Comparison of ENCODE assay signal across 27 cellular contexts in the genomic region with DNA sequence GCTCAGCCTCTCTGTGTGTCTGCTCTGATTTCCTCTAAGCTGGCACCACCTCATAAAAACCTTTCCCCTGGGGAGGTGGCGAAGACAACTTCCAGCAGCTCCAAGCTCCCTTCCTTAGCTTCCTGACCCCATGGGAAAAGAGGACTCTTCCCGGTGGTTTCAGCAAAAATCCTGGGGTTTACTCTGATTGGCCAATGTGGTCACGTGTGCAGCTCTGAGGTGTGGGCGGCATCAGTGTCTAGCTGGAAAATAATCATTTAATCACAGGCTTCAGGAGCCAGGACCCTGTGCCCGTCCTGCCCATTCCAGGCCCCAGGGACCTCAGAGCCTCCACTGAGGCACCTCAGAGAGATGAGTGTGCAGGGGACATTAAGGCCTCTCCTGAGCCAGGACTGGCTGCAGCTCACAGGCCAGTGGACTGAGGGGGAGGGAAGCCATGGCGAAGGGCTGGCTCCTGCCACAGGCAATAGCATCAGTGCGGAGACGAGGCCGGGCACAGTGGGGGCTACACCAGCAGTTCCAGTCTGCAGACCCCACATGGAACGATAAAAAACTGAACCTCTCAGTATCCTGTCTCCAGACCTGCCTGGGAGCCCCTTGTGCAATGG.
DNase-seq lines count a peak whose midpoint lies in the region; ATAC-seq, FAIRE-seq and TF ChIP-seq lines count a peak whose summit lies in the region.
"Had no signal": no experiment of that assay in that cellular context is flagged by ENCODE, and none has a peak within 500 bp of the region (broad histone marks: within the 10 kb centered on the region; RNA-seq: fewer than 3 reads in every experiment).

No MANE protein-coding gene starts in this region.

- no peak for TF ChIP-seq EP300 in HepG2 (IDR thresholded peaks at IDR 0.05; ENCODE audit: low read depth in 2 of 2, low read length in 2 of 2)
- no peak for TF ChIP-seq EP300 in HepG2 (CRISPR knock-in tag; IDR thresholded peaks at IDR 0.05; ENCODE audit: borderline replicate concordance)
- no peak for TF ChIP-seq EP300 in stomach (IDR thresholded peaks at IDR 0.05)

- TF ChIP-seq RAD21 in HCT116 (IDR thresholded peaks at IDR 0.05; ENCODE audit: low read depth) = no peak
- TF ChIP-seq RAD21 in HepG2 (CRISPR knock-in tag; IDR thresholded peaks at IDR 0.05) = no peak

- H3K27ac Mint-ChIP-seq in activated naive CD4-positive, alpha-beta T cell treated with anti-CD3 and anti-CD28 coated beads for 36 hours = no peak overlapping the region
- H3K27ac Mint-ChIP-seq: HFFc6; stimulated activated memory B cell treated with anti-CD40 and anti-IgM and Interleukin-4, amounts not matched to agents 10 μg/mL and 1 μg/mL and 100 μg/mL, for 72 hours had no signal

- H3K4me1 ChIP-seq in HCT116 (ENCODE audit: control insufficient read depth in 1 of 2, insufficient read depth in 2 of 2, low read length in 2 of 2) (no peaks in the 10 kb centered on the region), HepG2 (ENCODE audit: insufficient read depth, low read length) (no peaks in the 10 kb centered on the region), stomach (no peaks in the 10 kb centered on the region)
- H3K4me1 ChIP-seq: SJCRH30 had no signal

- H3K79me2 ChIP-seq in HCT116 (ENCODE audit: insufficient read depth, low read length) (no peaks in the 10 kb centered on the region), HepG2 (ENCODE audit: insufficient read depth, low read length) (no peaks in the 10 kb centered on the region)

- peaks cover 13% of the 10 kb centered on the region for H3K4me1 Mint-ChIP-seq in activated naive CD4-positive, alpha-beta T cell treated with anti-CD3 and anti-CD28 coated beads for 36 hours (ENCODE audit: low read depth)
- H3K4me1 Mint-ChIP-seq: stimulated activated memory B cell treated with anti-CD40 and anti-IgM and Interleukin-4, amounts not matched to agents 10 μg/mL and 1 μg/mL and 100 μg/mL, for 72 hours had no signal

- no peak overlapping the region for H3K9ac ChIP-seq in HCT116 (ENCODE audit: low read length)
- no peak overlapping the region for H3K9ac ChIP-seq in HepG2 (ENCODE audit: insufficient read depth, low read depth, low read length)

- intact Hi-C loops in activated naive CD4-positive, alpha-beta T cell treated with anti-CD3 and anti-CD28 coated beads for 36 hours (cut with micrococcal nuclease) = no loop called here
- intact Hi-C loops in HCT116 (cut with micrococcal nuclease) (no loop called here), HepG2 (cut with micrococcal nuclease; ENCODE audit: unreplicated experiment) (no loop called here), stomach (cut with DNase I; ENCODE audit: low total_unique reads) (no loop called here)

- WGBS in HepG2 (ENCODE audit: low lambda C conversion rate) = 33% methylated on average over 7 of the region's 10 CpGs
- 80 to 93% (median 87%) methylated on average over 8 to 10 of the region's 10 CpGs for WGBS in stomach, 5 donors

- no peaks in the 10 kb centered on the region for H3K9me3 Mint-ChIP-seq in activated naive CD4-positive, alpha-beta T cell treated with anti-CD3 and anti-CD28 coated beads for 36 hours
- H3K9me3 Mint-ChIP-seq: HFFc6; stimulated activated memory B cell treated with anti-CD40 and anti-IgM and Interleukin-4, amounts not matched to agents 10 μg/mL and 1 μg/mL and 100 μg/mL, for 72 hours had no signal

- H3K27me3 ChIP-seq in HCT116 (ENCODE audit: insufficient read depth, low read length) (no peaks in the 10 kb centered on the region), HepG2 (ENCODE audit: control insufficient read depth in 1 of 2, insufficient read depth in 2 of 2, low read length in 2 of 2) (peaks cover 0 to 31% of the 10 kb centered on the region in 2 experiments; a peak in 4 of 5 replicates), stomach (no peaks in the 10 kb centered on the region)
- H3K27me3 ChIP-seq: dorsolateral prefrontal cortex, testis had no signal

- TF ChIP-seq POLR2A in HCT116 (IDR thresholded peaks at IDR 0.05; ENCODE audit: borderline replicate concordance, extremely low read depth, insufficient read depth, insufficient read length) = no peak
- no peak for TF ChIP-seq POLR2A in HepG2 (IDR thresholded peaks at IDR 0.05; ENCODE audit: insufficient read depth in 1 of 2, low read depth in 2 of 2, low read length in 2 of 2)
- no peak for TF ChIP-seq POLR2A in stomach (IDR thresholded peaks at IDR 0.05)

- H4K20me1 ChIP-seq in HCT116 (ENCODE audit: insufficient read depth) = no peaks in the 10 kb centered on the region
- H4K20me1 ChIP-seq in HepG2 (ENCODE audit: insufficient read depth, low read length) = no peaks in the 10 kb centered on the region

- H3K9me3 ChIP-seq in HCT116 (ENCODE audit: control insufficient read depth in 1 of 2, insufficient read depth in 1 of 2, low read depth in 1 of 2, low read length in 2 of 2) (no peaks in the 10 kb centered on the region), HepG2 (ENCODE audit: low read length) (no peaks in the 10 kb centered on the region), stomach (no peaks in the 10 kb centered on the region)
- H3K9me3 ChIP-seq: neutrophil, SJCRH30, testis had no signal

- H2AFZ ChIP-seq in HCT116 (ENCODE audit: low read depth, low read length, poor library complexity, severe bottlenecking) (no peak overlapping the region), HepG2 (ENCODE audit: low read length) (no peak overlapping the region)
- H2AFZ ChIP-seq: PC-9 had no signal

- no peak overlapping the region for H3K4me2 ChIP-seq in HCT116 (ENCODE audit: low read length)
- H3K4me2 ChIP-seq in HepG2 (ENCODE audit: low read depth, low read length) = no peak overlapping the region
- H3K4me2 ChIP-seq: PC-9 had no signal

- in situ Hi-C loops in HepG2 (cut with HindIII; ENCODE audit: extremely low pct_ligation_motif_present, low pct_unique_long_range_greater_than_20kb) = no loop called here

- H3K27ac ChIP-seq in HCT116 (ENCODE audit: low read depth, low read length) = no peak overlapping the region
- H3K27ac ChIP-seq in HepG2 (ENCODE audit: extremely low read length, insufficient read depth, low read length) = no peak overlapping the region
- no peak overlapping the region for H3K27ac ChIP-seq in stomach
- H3K27ac ChIP-seq: dorsolateral prefrontal cortex, neutrophil, PC-9, SJCRH30, testis had no signal

- CTCF ChIA-PET in activated naive CD4-positive, alpha-beta T cell treated with anti-CD3 and anti-CD28 coated beads for 36 hours (lab: Charles Lee) = no interaction called here
- CTCF ChIA-PET in HCT116 (lab: Charles Lee) (no interaction called here), HepG2 (lab: Yijun Ruan, JAX; ENCODE audit: low intra/inter-chr PET ratio, low total read pairs) (no interaction called here)

- no peaks in the 10 kb centered on the region for H3K36me3 Mint-ChIP-seq in activated naive CD4-positive, alpha-beta T cell treated with anti-CD3 and anti-CD28 coated beads for 36 hours (ENCODE audit: low read depth)
- H3K36me3 Mint-ChIP-seq: stimulated activated memory B cell treated with anti-CD40 and anti-IgM and Interleukin-4, amounts not matched to agents 10 μg/mL and 1 μg/mL and 100 μg/mL, for 72 hours had no signal

- RAD21 ChIA-PET in HCT116 (lab: Charles Lee; ENCODE audit: low non-redundant PET in 1 of 2, low total read pairs in 2 of 2, uncharacterized antibody in 2 of 2, unreplicated experiment in 2 of 2) = no interaction called here

- TF ChIP-seq CTCF in HCT116 (IDR thresholded peaks at IDR 0.05 in 2 of 3, conservative IDR thresholded peaks at IDR 0.05 in 1 of 3; ENCODE audit: borderline replicate concordance in 1 of 3, insufficient read depth in 1 of 3, low read depth in 2 of 3, low read length in 2 of 3) (no peak), HepG2 (CRISPR knock-in tag; IDR thresholded peaks at IDR 0.05) (no peak), stomach (IDR thresholded peaks at IDR 0.05) (no peak)

- FAIRE-seq in HepG2 (lab: Jason Lieb, UNC) = no peak
- FAIRE-seq: GM19239 had no signal

- H3K4me3 Mint-ChIP-seq in activated naive CD4-positive, alpha-beta T cell treated with anti-CD3 and anti-CD28 coated beads for 36 hours = no peak overlapping the region
- H3K4me3 Mint-ChIP-seq: HFFc6; stimulated activated memory B cell treated with anti-CD40 and anti-IgM and Interleukin-4, amounts not matched to agents 10 μg/mL and 1 μg/mL and 100 μg/mL, for 72 hours had no signal

- ATAC-seq in HCT116 (0 out of 2 replicates have a peak, but pooled peaks have one; percentile 34), HepG2 (no peak), HG03159 (IDR thresholded peaks at IDR 0.05; ENCODE audit: unreplicated experiment) (no peak)
- ATAC-seq: stimulated activated memory B cell treated with anti-CD40 and anti-IgM and Interleukin-4, amounts not matched to agents 10 μg/mL and 1 μg/mL and 100 μg/mL, for 72 hours had no signal

- H3K27me3 Mint-ChIP-seq in activated naive CD4-positive, alpha-beta T cell treated with anti-CD3 and anti-CD28 coated beads for 36 hours (ENCODE audit: low read depth) = peaks cover 31% of the 10 kb centered on the region

- POLR2A ChIA-PET in HCT116 (lab: Charles Lee) (no interaction called here), HepG2 (lab: Yijun Ruan, JAX) (no interaction called here)

- H3K4me3 ChIP-seq in HCT116 (replicated peaks in 1 of 2; ENCODE audit: low read depth in 1 of 2, low read length in 2 of 2) (no peak overlapping the region), HepG2 (replicated peaks in 1 of 3; ENCODE audit: insufficient read depth in 1 of 3, low read depth in 2 of 3, low read length in 3 of 3) (no peak overlapping the region), stomach (no peak overlapping the region)
- H3K4me3 ChIP-seq: dorsolateral prefrontal cortex, PC-9, SJCRH30, smooth muscle cell, testis had no signal

- peak; percentile 0 for DNase-seq in activated naive CD4-positive, alpha-beta T cell treated with anti-CD3 and anti-CD28 coated beads for 36 hours
- DNase-seq in activated naive CD4-positive, alpha-beta T cell treated with Interleukin-2 at 50 U/mL for 16 hours = no peak
- DNase-seq in HCT116 (ENCODE audit: low read depth, low spot score) (no peak), HepG2 (ENCODE audit: low spot score) (no peak), stomach (peak; percentile 17), nucleus accumbens (lab: John Stamatoyannopoulos, UW) (no peak), SHP77 (lab: John Stamatoyannopoulos, UW) (no peak)
- DNase-seq: activated CD4-positive, alpha-beta T cell treated with anti-CD3 and anti-CD28 coated beads for 4 hours; activated effector memory CD4-positive, alpha-beta T cell treated with Interleukin-2 at 50 U/mL for 16 hours; C1 segment of cervical spinal cord; Calu3; cerebellar nuclear complex; glutamatergic neuron; HFFc6; KG1; mammary epithelial cell; NCI-H1436 treated with DMSO at 0.1 percent for 48 hours; NCI-H524; PC-9; testis had no signal

- BruUV-seq in HCT116 (replicated peaks; lab: Mats Ljungman, UMichigan) (no TSS peak), HepG2 (replicated peaks; lab: Mats Ljungman, UMichigan) (no TSS peak)

- H3K36me3 ChIP-seq in HCT116 (ENCODE audit: control insufficient read depth in 1 of 2, insufficient read depth in 2 of 2, low read length in 2 of 2) = no peaks in the 10 kb centered on the region
- no peaks in the 10 kb centered on the region for H3K36me3 ChIP-seq in HepG2 (replicated peaks in 1 of 2; ENCODE audit: control insufficient read depth in 1 of 2, insufficient read depth in 2 of 2, low read length in 2 of 2)
- H3K36me3 ChIP-seq in stomach = no peaks in the 10 kb centered on the region
- H3K36me3 ChIP-seq: neutrophil, SJCRH30 had no signal

- no peaks in the 10 kb centered on the region for H3K9me2 ChIP-seq in HCT116 (ENCODE audit: insufficient read depth)

TF ChIP-seq in HepG2, 621 proteins besides CTCF, POLR2A, EP300 and RAD21 (continues in another document):
- no peak for TF ChIP-seq KLF15 (CRISPR knock-in tag; IDR thresholded peaks at IDR 0.05; ENCODE audit: borderline replicate concordance)

Comparison
In these comparisons a context has a peak if more than half of its experiments do, and no peak if none do; other contexts are left out.
1. DNase-seq: peak in activated naive CD4-positive, alpha-beta T cell treated with anti-CD3 and anti-CD28 coated beads for 36 hours (single experiment) and stomach (single experiment); none in activated naive CD4-positive, alpha-beta T cell treated with Interleukin-2 at 50 U/mL for 16 hours (single experiment), HCT116 (single experiment), HepG2 (single experiment), nucleus accumbens (0 of 56) and SHP77 (0 of 2).